16 cellular contexts compared by ENCODE assay signal in genomic region chr22:19995611-19996339, GRCh38. TPM values are rescaled to one million over a fixed set of nuclear protein-coding genes. Genes with fewer than 3 reads are reported as not detected.
DNase-seq lines count a peak whose midpoint lies in the region; ATAC-seq and TF ChIP-seq lines count a peak whose summit lies in the region.
"Had no signal": no experiment of that assay in that cellular context is flagged by ENCODE, and none has a peak within 500 bp of the region (broad histone marks: within the 10 kb centered on the region; RNA-seq: fewer than 3 reads in every experiment).

No MANE protein-coding gene starts in this region.

- H3K4me1 ChIP-seq in esophagus muscularis mucosa: peaks cover 54 to 95% (median 91%) of the 10 kb centered on the region in 4 donors
- peaks cover 0 to 97% (median 66%) of the 10 kb centered on the region in 4 donors for H3K4me1 ChIP-seq in tibial nerve

- TF ChIP-seq CTCF in esophagus muscularis mucosa (IDR thresholded peaks at IDR 0.05) (no peak), tibial nerve (IDR thresholded peaks at IDR 0.05) (no peak), lower leg skin (IDR thresholded peaks at IDR 0.05) (no peak)

- no peaks in the 10 kb centered on the region for H3K36me3 ChIP-seq in MG63
- no peaks in the 10 kb centered on the region for H3K36me3 ChIP-seq in esophagus muscularis mucosa
- H3K36me3 ChIP-seq in tibial nerve: no peaks in the 10 kb centered on the region

- ATAC-seq in GM18519 (IDR thresholded peaks at IDR 0.05; ENCODE audit: low FRiP score, unreplicated experiment): no peak
- ATAC-seq: CD8-positive, alpha-beta T cell had no signal

- TF ChIP-seq POLR2A in esophagus muscularis mucosa (IDR thresholded peaks at IDR 0.05; ENCODE audit: low read depth) (no peak), tibial nerve (IDR thresholded peaks at IDR 0.05) (no peak), lower leg skin (IDR thresholded peaks at IDR 0.05) (no peak)

- TF ChIP-seq EP300 in esophagus muscularis mucosa (IDR thresholded peaks at IDR 0.05) (no peak), tibial nerve (IDR thresholded peaks at IDR 0.05) (peak in 1 of 2 donors; percentile 72)

- H3K9me3 ChIP-seq in MG63: no peaks in the 10 kb centered on the region
- no peaks in the 10 kb centered on the region for H3K9me3 ChIP-seq in esophagus muscularis mucosa
- no peaks in the 10 kb centered on the region for H3K9me3 ChIP-seq in tibial nerve

- WGBS in esophagus muscularis mucosa: 84% methylated on average over 8 of the region's 18 CpGs
- 27 to 46% methylated on average over 16 to 18 of the region's 18 CpGs for whole genome bisulfite sequencing in tibial nerve, 2 donors
- 68% methylated on average over 18 of the region's 18 CpGs for WGBS in lower leg skin, 2 donors

- H3K27ac ChIP-seq in esophagus muscularis mucosa (replicated peaks in 1 of 4) (peak overlapping the region; percentile 72 to 82 (median 82)), tibial nerve (peak overlapping the region; percentile 72 to 93 (median 80))
- H3K27ac ChIP-seq: epithelial cell of prostate, KMS-11, PC-9 had no signal

- intact Hi-C loops in esophagus muscularis mucosa (cut with DNase I) (no loop called here), lower leg skin (cut with DNase I; ENCODE audit: low total_unique reads) (no loop called here), head of caudate nucleus (cut with DNase I) (no loop called here)

- DNase-seq in MG63: peak; percentile 59
- no peak for DNase-seq in esophagus muscularis mucosa (ENCODE audit: extremely low spot score)
- DNase-seq in myocyte (ENCODE audit: low read depth): peak; percentile 60
- DNase-seq in tibial nerve (ENCODE audit: low spot score in 2 of 2): no peak
- no peak for DNase-seq in lower leg skin (ENCODE audit: low spot score in 2 of 2)
- no peak for DNase-seq in head of caudate nucleus
- DNase-seq: activated B cell treated with CpG ODN at 0.5 μM for 24 hours; activated naive CD4-positive, alpha-beta T cell treated with anti-CD3 and anti-CD28 coated beads, Interleukin-2, amount 50 U/mL, for 16 hours; hippocampal formation; NCI-H1694 treated with DMSO at 0.1 percent for 48 hours; NCI-H526 treated with DMSO at 0.1 percent for 48 hours; PC-9 had no signal

- H3K4me3 ChIP-seq in MG63 (no peak overlapping the region), esophagus muscularis mucosa (peak overlapping the region in 1 of 4 donors; percentile 9), tibial nerve (no peak overlapping the region), lower leg skin (ENCODE audit: low read depth, poor library complexity, severe bottlenecking) (no peak overlapping the region)
- H3K4me3 ChIP-seq: PC-9 had no signal

- H3K27me3 ChIP-seq in MG63 (no peaks in the 10 kb centered on the region), esophagus muscularis mucosa (no peaks in the 10 kb centered on the region), tibial nerve (no peaks in the 10 kb centered on the region)

RNA-seq across cellular contexts. Expression of gene ARVCF, which starts 20.8 kb away (rescaled TPM):
- total RNA-seq in MG63 (2014; rRNA removed; shearing (Covaris generic); ENCODE audit: low replicate concordance): 2.2 and 3.8 TPM in 2 replicates
- total RNA-seq in esophagus muscularis mucosa: 10 to 100 TPM; 31.1 to 55.8 (median 44.6) TPM
- 26.2 and 37.7 TPM in 2 replicates for total RNA-seq in myocyte
- polyA plus RNA-seq in myocyte (2012): 23.7 TPM
- total RNA-seq in tibial nerve: 10 to 100 TPM; 47.5 to 98.3 (median 80.6) TPM
- total RNA-seq in lower leg skin: 10 to 100 TPM; 25.2 to 53.7 (median 38.1) TPM

RNA-seq across cellular contexts. Expression of gene TANGO2, which starts 25.1 kb away (rescaled TPM):
- total RNA-seq in MG63 (2014; rRNA removed; shearing (Covaris generic); ENCODE audit: low replicate concordance): 21.0 and 54.2 TPM in 2 replicates
- total RNA-seq in esophagus muscularis mucosa (10 to 100 TPM; 37.1 to 44.4 (median 42.3) TPM), myocyte (39.0 and 43.4 TPM in 2 replicates), tibial nerve (10 to 100 TPM; 31.7 to 56.7 (median 39.0) TPM), lower leg skin (10 to 100 TPM; 12.4 to 36.1 (median 19.8) TPM)
- polyA plus RNA-seq in myocyte (2012): 51.4 TPM

RNA-seq across cellular contexts. Expression of gene TXNRD2, which starts 54.2 kb away (rescaled TPM):
- total RNA-seq in MG63 (2014; rRNA removed; shearing (Covaris generic); ENCODE audit: low replicate concordance): 52.7 and 61.8 TPM in 2 replicates
- 10 to 100 TPM; 12.9 to 27.2 (median 23.9) TPM for total RNA-seq in esophagus muscularis mucosa
- total RNA-seq in myocyte: 28.7 and 34.3 TPM in 2 replicates
- 43.6 TPM for polyA plus RNA-seq in myocyte (2012)
- total RNA-seq in tibial nerve: 10 to 100 TPM; 34.8 to 40.6 (median 37.8) TPM
- 10 to 100 TPM; 10.9 to 16.8 (median 15.2) TPM for total RNA-seq in lower leg skin

RNA-seq across cellular contexts. Expression of gene COMT, which starts 54.2 kb away (rescaled TPM):
- total RNA-seq in MG63 (2014; rRNA removed; shearing (Covaris generic); ENCODE audit: low replicate concordance): 178 and 263 TPM in 2 replicates
- total RNA-seq in esophagus muscularis mucosa (100 to 1,000 TPM; 141 to 231 (median 196) TPM), myocyte (459 and 555 TPM in 2 replicates), tibial nerve (100 to 1,000 TPM; 212 to 306 (median 240) TPM), lower leg skin (100 to 1,000 TPM; 224 to 306 (median 272) TPM)
- 331 TPM for polyA plus RNA-seq in myocyte (2012)

Comparison
In these comparisons a context has a peak if more than half of its experiments do, and no peak if none do; other contexts are left out.
1. DNase-seq: peak in MG63 (single experiment) and myocyte (single experiment); none in esophagus muscularis mucosa (single experiment), tibial nerve (0 of 2), lower leg skin (0 of 2) and head of caudate nucleus (0 of 42).